In genomic region chr4:165213991-165214709, GRCh38 we compare ENCODE assay signal across 1 cellular context.
TF ChIP-seq lines count a peak whose summit lies in the region.
"Not testable (repeated sequence)": the region's sequence is repeated elsewhere in the genome, so short reads cannot be mapped to it uniquely, and the experiment has no call there.

No MANE protein-coding gene starts in this region.

TF ChIP-seq in HepG2, 621 proteins besides CTCF, POLR2A, EP300 and RAD21:
- TF ChIP-seq SOX13 (IDR thresholded peaks at IDR 0.05), result not testable (repeated sequence)
- peak in 1 of 2 experiments; percentile 36; a peak in 1 of 4 replicates for TF ChIP-seq SOX13 (CRISPR knock-in tag; conservative IDR thresholded peaks at IDR 0.05 in 1 of 2, IDR thresholded peaks at IDR 0.05 in 1 of 2)
TF ChIP-seq in HepG2: peak in this region for 1; not testable (repeated sequence) for 620.
